Comparison of ENCODE assay signal across 27 cellular contexts in genomic region chr5:175201393-175201792, GRCh38.
DNase-seq lines count a peak whose midpoint lies in the region; ATAC-seq, FAIRE-seq and TF ChIP-seq lines count a peak whose summit lies in the region.
"Had no signal": no experiment of that assay in that cellular context is flagged by ENCODE, and none has a peak within 500 bp of the region (broad histone marks: within the 10 kb centered on the region; RNA-seq: fewer than 3 reads in every experiment).

No MANE protein-coding gene starts in this region.

- CTCF ChIA-PET in A549 (lab: Yijun Ruan, JAX): no interaction called here
- CTCF ChIA-PET in K562 (lab: Yijun Ruan, JAX; ENCODE audit: low intra/inter-chr PET ratio): no interaction called here
- CTCF ChIA-PET in PC-3 (lab: Charles Lee): no interaction called here

- TF ChIP-seq POLR2A in A549 (IDR thresholded peaks at IDR 0.05; ENCODE audit: low read length): no peak
- no peak for TF ChIP-seq POLR2A in K562 (conservative IDR thresholded peaks at IDR 0.05)

- no peaks in the 10 kb centered on the region for H3K79me2 ChIP-seq in K562 (ENCODE audit: control insufficient read depth, insufficient read depth, low read length)
- no peaks in the 10 kb centered on the region for H3K79me2 ChIP-seq in PC-3 (ENCODE audit: low read length)

- in situ Hi-C loops in K562 (cut with MboI): no loop called here

- H3K9me2 ChIP-seq in PC-3 (replicated peaks; ENCODE audit: low read length): no peaks in the 10 kb centered on the region

- H3K4me2 ChIP-seq in A549 (no peak overlapping the region), K562 (ENCODE audit: insufficient read depth, low read length) (no peak overlapping the region), PC-3 (ENCODE audit: low read length) (no peak overlapping the region)
- H3K4me2 ChIP-seq: BLaER1 treated with 17β-estradiol and CSF1 and Interleukin-3, amounts not matched to agents 10 nM and 100 nM had no signal

- TF ChIP-seq RAD21 in A549 (conservative IDR thresholded peaks at IDR 0.05 in 1 of 2, IDR thresholded peaks at IDR 0.05 in 1 of 2) (no peak), K562 (CRISPR knock-in tag; conservative IDR thresholded peaks at IDR 0.05 in 1 of 2, IDR thresholded peaks at IDR 0.05 in 1 of 2) (no peak)

- FAIRE-seq in A549 (lab: Jason Lieb, UNC): no peak
- FAIRE-seq in HTR-8/SVneo (lab: Jason Lieb, UNC): peak; percentile 49
- no peak for FAIRE-seq in K562 (lab: Jason Lieb, UNC)
- FAIRE-seq: A204.1, D721Med, GM12891, GM18507, H1 had no signal

- H3K36me3 ChIP-seq in K562 (ENCODE audit: control insufficient read depth, insufficient read depth, low read length): no peaks in the 10 kb centered on the region
- no peaks in the 10 kb centered on the region for H3K36me3 ChIP-seq in PC-3 (ENCODE audit: low read depth, low read length)
- H3K36me3 ChIP-seq: BE2C; BLaER1 treated with 17β-estradiol and CSF1 and Interleukin-3, amounts not matched to agents 10 nM and 100 nM had no signal

- H3F3A ChIP-seq in PC-3 (ENCODE audit: low read length, unreplicated experiment): no peaks in the 10 kb centered on the region

- H3K4me1 ChIP-seq in A549: peaks cover 24% of the 10 kb centered on the region
- no peaks in the 10 kb centered on the region; a peak in 1 of 5 replicates for H3K4me1 ChIP-seq in K562 (replicated peaks in 1 of 2; ENCODE audit: control insufficient read depth in 2 of 2, insufficient read depth in 2 of 2, low read length in 2 of 2)
- H3K4me1 ChIP-seq in PC-3 (ENCODE audit: insufficient read depth, low read length): no peaks in the 10 kb centered on the region
- H3K4me1 ChIP-seq: BE2C; BLaER1 treated with 17β-estradiol and CSF1 and Interleukin-3, amounts not matched to agents 10 nM and 100 nM had no signal

- TF ChIP-seq EP300 in A549 (IDR thresholded peaks at IDR 0.05): no peak
- TF ChIP-seq EP300 in K562 (IDR thresholded peaks at IDR 0.05; ENCODE audit: low read length): no peak

- no peaks in the 10 kb centered on the region for H3K9me3 ChIP-seq in A549
- H3K9me3 ChIP-seq in K562 (replicated peaks; ENCODE audit: control insufficient read depth, insufficient read depth, low read depth, low read length): no peaks in the 10 kb centered on the region
- H3K9me3 ChIP-seq in PC-3 (ENCODE audit: low read length): no peaks in the 10 kb centered on the region
- H3K9me3 ChIP-seq: BE2C; BLaER1 treated with 17β-estradiol and CSF1 and Interleukin-3, amounts not matched to agents 10 nM and 100 nM had no signal

- H3K27me3 ChIP-seq in K562 (ENCODE audit: control insufficient read depth in 2 of 2, insufficient read depth in 2 of 2, low read length in 2 of 2) (peaks cover 4 to 18% of the 10 kb centered on the region in 2 experiments; a peak in 3 of 5 replicates), PC-3 (ENCODE audit: low read length) (peaks cover 21% of the 10 kb centered on the region)
- H3K27me3 ChIP-seq: BE2C; BLaER1 treated with 17β-estradiol and CSF1 and Interleukin-3, amounts not matched to agents 10 nM and 100 nM had no signal

- no peak for TF ChIP-seq CTCF in A549 (IDR thresholded peaks at IDR 0.05)
- no peak for TF ChIP-seq CTCF in K562 (IDR thresholded peaks at IDR 0.05 in 2 of 3, conservative IDR thresholded peaks at IDR 0.05 in 1 of 3; ENCODE audit: insufficient read depth in 2 of 3, low read depth in 1 of 3, low read length in 3 of 3)
- TF ChIP-seq CTCF in PC-3 (conservative IDR thresholded peaks at IDR 0.05; ENCODE audit: low read depth, low read length): no peak

- no peak for DNase-seq in A549 (ENCODE audit: low read depth in 1 of 2, low spot score in 1 of 2)
- no peak for DNase-seq in HTR-8/SVneo (ENCODE audit: insufficient read length, low spot score)
- peak; percentile 24 for DNase-seq in RPMI7951 (ENCODE audit: low read depth)
- DNase-seq in K562 (ENCODE audit: extremely low read depth in 1 of 4, low spot score in 3 of 4): no peak
- DNase-seq in activated naive CD4-positive, alpha-beta T cell treated with Interleukin-2 at 50 U/mL for 16 hours: no peak
- DNase-seq in PC-3: no peak
- no peak for DNase-seq in NCI-H1694 (lab: John Stamatoyannopoulos, UW)
- DNase-seq: ACHN; AML-193; BE2C; CD4-positive, alpha-beta T cell; CD8-positive, alpha-beta memory T cell; DMS 273 treated with DMSO at 0.1 percent for 48 hours; DMS79; EL; GF-D8; GM23248; H7; HCEC 1CT had no signal

- BruUV-seq in K562 (replicated peaks; lab: Mats Ljungman, UMichigan) (no TSS peak), PC-3 (replicated peaks; lab: Mats Ljungman, UMichigan) (no TSS peak)

- H2AFZ ChIP-seq in K562 (ENCODE audit: low read depth, low read length) (no peak overlapping the region), PC-3 (ENCODE audit: low read length) (no peak overlapping the region)
- H2AFZ ChIP-seq: GM23248 had no signal

- no peak overlapping the region for H3K4me3 ChIP-seq in A549
- no peak overlapping the region for H3K4me3 ChIP-seq in K562
- H3K4me3 ChIP-seq in PC-3 (ENCODE audit: low read length): no peak overlapping the region
- H3K4me3 ChIP-seq: BLaER1 treated with 17β-estradiol and CSF1 and Interleukin-3, amounts not matched to agents 10 nM and 100 nM; GM23248 had no signal

- no peak for ATAC-seq in A549
- no peak for ATAC-seq in K562
- ATAC-seq in PC-3: no peak
- no peak for ATAC-seq in GM21360 (IDR thresholded peaks at IDR 0.05; ENCODE audit: unreplicated experiment)

- intact Hi-C loops in K562 (cut with micrococcal nuclease): no loop called here
- intact Hi-C loops in PC-3 (cut with micrococcal nuclease): no loop called here

- no peaks in the 10 kb centered on the region for H3K9me1 ChIP-seq in K562 (ENCODE audit: control insufficient read depth, insufficient read depth, low read length)

- WGBS in A549 (ENCODE audit: missing lambda C conversion rate): 32% methylated on average over 5 of the region's 5 CpGs
- under 1% methylated on average over 5 of the region's 5 CpGs for WGBS in K562 (ENCODE audit: insufficient coverage, low coverage, missing lambda C conversion rate)

- H3K9ac ChIP-seq in K562 (ENCODE audit: insufficient read depth in 1 of 2, low read depth in 2 of 2, low read length in 2 of 2) (no peak overlapping the region), PC-3 (ENCODE audit: low read length) (no peak overlapping the region)
- H3K9ac ChIP-seq: BLaER1 treated with 17β-estradiol and CSF1 and Interleukin-3, amounts not matched to agents 10 nM and 100 nM; GM23248 had no signal

- H3K27ac ChIP-seq in A549: peak overlapping the region in 1 of 2 experiments; percentile 54; a peak in 2 of 6 replicates
- H3K27ac ChIP-seq in K562 (ENCODE audit: extremely low read depth, low read depth, low read length): no peak overlapping the region
- no peak overlapping the region for H3K27ac ChIP-seq in PC-3 (ENCODE audit: low read length)
- H3K27ac ChIP-seq: 22Rv1; BLaER1 treated with 17β-estradiol and CSF1 and Interleukin-3, amounts not matched to agents 10 nM and 100 nM; GM23248 had no signal

- POLR2A ChIA-PET in A549 (lab: Yijun Ruan, JAX): no interaction called here
- POLR2A ChIA-PET in K562 (lab: Yijun Ruan, JAX): no interaction called here
- POLR2A ChIA-PET in PC-3 (lab: Charles Lee; ENCODE audit: unreplicated experiment): no interaction called here

- H4K20me1 ChIP-seq in K562 (replicated peaks; ENCODE audit: control insufficient read depth, insufficient read depth, low read length) (no peaks in the 10 kb centered on the region), PC-3 (ENCODE audit: low read length) (no peaks in the 10 kb centered on the region)
- H4K20me1 ChIP-seq: BLaER1 treated with 17β-estradiol and CSF1 and Interleukin-3, amounts not matched to agents 10 nM and 100 nM had no signal

TF ChIP-seq in A549, 52 proteins besides CTCF, POLR2A, EP300 and RAD21:
- TF ChIP-seq FOSL2 (IDR thresholded peaks at IDR 0.05) (no peak), FOSL2 (CRISPR knock-in tag; IDR thresholded peaks at IDR 0.05) (0 out of 2 replicates have a peak, but pooled peaks have one; percentile 8), ESRRA (IDR thresholded peaks at IDR 0.05; ENCODE audit: borderline replicate concordance, low read length) (no peak)
TF ChIP-seq in A549: peak in this region for 1.

TF ChIP-seq in K562, 482 proteins besides CTCF, POLR2A, EP300 and RAD21 (continues in another document):
- TF ChIP-seq JUND (IDR thresholded peaks at IDR 0.05; ENCODE audit: borderline replicate concordance, low read depth, low read length) (no peak), JUND (tag; IDR thresholded peaks at IDR 0.05; ENCODE audit: borderline replicate concordance, low read depth, low read length) (0 out of 3 replicates have a peak, but pooled peaks have one; percentile 13), NFE2 (IDR thresholded peaks at IDR 0.05; ENCODE audit: low read depth) (peak; percentile 45), PTBP1 (IDR thresholded peaks at IDR 0.05; ENCODE audit: low read depth, low read length) (no peak), ZBTB26 (CRISPR knock-in tag; IDR thresholded peaks at IDR 0.05) (no peak), POLR3G (IDR thresholded peaks at IDR 0.05; ENCODE audit: extremely low read depth, insufficient read length, insufficient replicate concordance) (no peak), DLX4 (CRISPR knock-in tag; IDR thresholded peaks at IDR 0.05) (no peak), ATF3 (IDR thresholded peaks at IDR 0.05) (peak; percentile 39), ATF3 (CRISPR knock-in tag; conservative IDR thresholded peaks at IDR 0.05) (no peak), KDM4B (IDR thresholded peaks at IDR 0.05; ENCODE audit: borderline replicate concordance in 2 of 2, low read depth in 1 of 2) (no peak), C11orf30 (IDR thresholded peaks at IDR 0.05; ENCODE audit: low read depth) (peak; percentile 39; the same call in 1 of the 2 replicates)
